35 cellular contexts compared by ENCODE assay signal in genomic region chr6:15943423-15943822, GRCh38.
"Had no signal": no experiment of that assay in that cellular context is flagged by ENCODE, and none has a peak within 500 bp of the region (broad histone marks: within the 10 kb centered on the region; RNA-seq: fewer than 3 reads in every experiment).

No MANE protein-coding gene starts in this region.

- H3K4me3 Mint-ChIP-seq: activated CD4-positive, alpha-beta memory T cell treated with anti-CD3 and anti-CD28 coated beads, Interleukin-2, amount 10 ng/mL, durations not matched to agents 7 days and 5 days; activated CD4-positive, alpha-beta T cell treated with anti-CD3 and anti-CD28 coated beads for 36 hours; activated CD4-positive, alpha-beta T cell treated with anti-CD3 and anti-CD28 coated beads, Interleukin-2, amount 10 ng/mL, durations not matched to agents 7 days and 5 days; activated CD8-positive, alpha-beta memory T cell treated with anti-CD3 and anti-CD28 coated beads, Interleukin-2, amount 10 ng/mL, durations not matched to agents 7 days and 5 days; activated CD8-positive, alpha-beta T cell treated with anti-CD3 and anti-CD28 coated beads, Interleukin-2, amount 10 ng/mL, durations not matched to agents 7 days and 5 days; activated naive CD4-positive, alpha-beta T cell treated with anti-CD3 and anti-CD28 coated beads, Interleukin-2, amount 10 ng/mL, durations not matched to agents 7 days and 5 days; activated naive CD4-positive, alpha-beta T cell treated with anti-CD3 and anti-CD28 coated beads, Interleukin-2, amount 50 U/mL, for 24 hours; activated naive CD8-positive, alpha-beta T cell; activated naive CD8-positive, alpha-beta T cell treated with anti-CD3 and anti-CD28 coated beads, Interleukin-2, amount 10 ng/mL, durations not matched to agents 7 days and 5 days; activated naive CD8-positive, alpha-beta T cell treated with anti-CD3 and anti-CD28 coated beads, Interleukin-2, amount 50 U/mL, for 24 hours; activated T-cell treated with anti-CD3 and anti-CD28 coated beads, Interleukin-2, amount 50 U/mL, for 24 hours; brain; T-helper 1 cell treated with Interleukin-12 subunit alpha and Interleukin-12 subunit beta and Interleukin-4 antibody, amounts not matched to agents 30 μg/mL and 1 μg/mL, for 36 hours; T-helper 2 cell treated with Interferon-gamma antibody and Interleukin-4, amounts not matched to agents 5 μg/mL and 100 μg/mL, for 36 hours; WTC11 had no signal

- H3K27me3 ChIP-seq: ascending aorta, cardiac muscle cell had no signal

- H3K36me3 ChIP-seq: ascending aorta, cardiac muscle cell had no signal

- H3K4me3 ChIP-seq: ascending aorta, cardiac muscle cell had no signal

- ATAC-seq: activated CD4-positive, alpha-beta T cell treated with anti-CD3 and anti-CD28 coated beads for 36 hours; activated CD4-positive, CD25-positive, alpha-beta regulatory T cell treated with anti-CD3 and anti-CD28 coated beads, Interleukin-2, amount 50 U/mL, for 24 hours; activated CD8-positive, alpha-beta memory T cell treated with anti-CD3 and anti-CD28 coated beads, Interleukin-2, amount 10 ng/mL, durations not matched to agents 7 days and 5 days; activated CD8-positive, alpha-beta T cell treated with anti-CD3 and anti-CD28 coated beads, Interleukin-2, amount 10 ng/mL, durations not matched to agents 7 days and 5 days; activated naive CD8-positive, alpha-beta T cell treated with anti-CD3 and anti-CD28 coated beads, Interleukin-2, amount 50 U/mL, for 24 hours; WTC11 had no signal

- H3K27ac Mint-ChIP-seq: activated CD4-positive, alpha-beta memory T cell treated with anti-CD3 and anti-CD28 coated beads, Interleukin-2, amount 10 ng/mL, durations not matched to agents 7 days and 5 days; activated CD4-positive, alpha-beta T cell treated with anti-CD3 and anti-CD28 coated beads for 36 hours; activated CD4-positive, alpha-beta T cell treated with anti-CD3 and anti-CD28 coated beads, Interleukin-2, amount 10 ng/mL, durations not matched to agents 7 days and 5 days; activated CD8-positive, alpha-beta memory T cell treated with anti-CD3 and anti-CD28 coated beads, Interleukin-2, amount 10 ng/mL, durations not matched to agents 7 days and 5 days; activated CD8-positive, alpha-beta T cell treated with anti-CD3 and anti-CD28 coated beads, Interleukin-2, amount 10 ng/mL, durations not matched to agents 7 days and 5 days; activated naive CD4-positive, alpha-beta T cell treated with anti-CD3 and anti-CD28 coated beads, Interleukin-2, amount 10 ng/mL, durations not matched to agents 7 days and 5 days; activated naive CD4-positive, alpha-beta T cell treated with anti-CD3 and anti-CD28 coated beads, Interleukin-2, amount 50 U/mL, for 24 hours; activated naive CD8-positive, alpha-beta T cell; activated naive CD8-positive, alpha-beta T cell treated with anti-CD3 and anti-CD28 coated beads, Interleukin-2, amount 10 ng/mL, durations not matched to agents 7 days and 5 days; activated naive CD8-positive, alpha-beta T cell treated with anti-CD3 and anti-CD28 coated beads, Interleukin-2, amount 50 U/mL, for 24 hours; activated T-cell treated with anti-CD3 and anti-CD28 coated beads, Interleukin-2, amount 50 U/mL, for 24 hours; activated T-helper 2 cell treated with anti-CD3 and anti-CD28 coated beads, Interferon-gamma antibody, Interleukin-2, Interleukin-4, amounts not matched to agents 10 μg/mL and 5 μg/mL and 100 μg/mL, durations not matched to agents 14 hours and 24 hours and 36 hours; brain; T-helper 1 cell treated with Interleukin-12 subunit alpha and Interleukin-12 subunit beta and Interleukin-4 antibody, amounts not matched to agents 30 μg/mL and 1 μg/mL, for 36 hours; T-helper 2 cell treated with Interferon-gamma antibody and Interleukin-4, amounts not matched to agents 5 μg/mL and 100 μg/mL, for 36 hours; WTC11 had no signal

- H3K9me3 Mint-ChIP-seq: activated naive CD4-positive, alpha-beta T cell treated with anti-CD3 and anti-CD28 coated beads, Interleukin-2, amount 10 ng/mL, durations not matched to agents 7 days and 5 days; activated naive CD4-positive, alpha-beta T cell treated with anti-CD3 and anti-CD28 coated beads, Interleukin-2, amount 50 U/mL, for 24 hours; activated naive CD8-positive, alpha-beta T cell treated with anti-CD3 and anti-CD28 coated beads, Interleukin-2, amount 50 U/mL, for 24 hours; T-helper 1 cell treated with Interleukin-12 subunit alpha and Interleukin-12 subunit beta and Interleukin-4 antibody, amounts not matched to agents 30 μg/mL and 1 μg/mL, for 36 hours had no signal

- H3K9me3 ChIP-seq: ascending aorta had no signal

- H3K27me3 Mint-ChIP-seq: activated CD4-positive, alpha-beta T cell treated with anti-CD3 and anti-CD28 coated beads for 36 hours; activated CD4-positive, alpha-beta T cell treated with anti-CD3 and anti-CD28 coated beads, Interleukin-2, amount 10 ng/mL, durations not matched to agents 7 days and 5 days; activated naive CD4-positive, alpha-beta T cell treated with anti-CD3 and anti-CD28 coated beads, Interleukin-2, amount 10 ng/mL, durations not matched to agents 7 days and 5 days; activated naive CD4-positive, alpha-beta T cell treated with anti-CD3 and anti-CD28 coated beads, Interleukin-2, amount 50 U/mL, for 24 hours; activated naive CD8-positive, alpha-beta T cell; activated T-cell treated with anti-CD3 and anti-CD28 coated beads, Interleukin-2, amount 50 U/mL, for 24 hours had no signal

- DNase-seq: activated CD4-positive, alpha-beta memory T cell treated with anti-CD3 and anti-CD28 coated beads, Interleukin-2, amount 10 ng/mL, durations not matched to agents 7 days and 5 days; activated CD4-positive, alpha-beta T cell treated with anti-CD3 and anti-CD28 coated beads for 1 hour; activated CD4-positive, alpha-beta T cell treated with anti-CD3 and anti-CD28 coated beads for 36 hours; activated CD4-positive, alpha-beta T cell treated with anti-CD3 and anti-CD28 coated beads for 48 hours; activated CD4-positive, alpha-beta T cell treated with anti-CD3 and anti-CD28 coated beads, Interleukin-2, amount 10 ng/mL, durations not matched to agents 7 days and 5 days; activated CD4-positive, alpha-beta T cell treated with anti-CD3 and anti-CD28 coated beads, Interleukin-2, amount 50 U/mL, for 48 hours; activated CD4-positive, CD25-positive, alpha-beta regulatory T cell; activated CD8-positive, alpha-beta memory T cell treated with anti-CD3 and anti-CD28 coated beads for 24 hours; activated CD8-positive, alpha-beta memory T cell treated with anti-CD3 and anti-CD28 coated beads, Interleukin-2, amount 10 ng/mL, durations not matched to agents 7 days and 5 days; activated CD8-positive, alpha-beta memory T cell treated with anti-CD3 and anti-CD28 coated beads, Interleukin-2, amount 50 U/mL, for 48 hours; activated CD8-positive, alpha-beta T cell treated with anti-CD3 and anti-CD28 coated beads, Interleukin-2, amount 10 ng/mL, durations not matched to agents 7 days and 5 days; activated effector memory CD4-positive, alpha-beta T cell treated with Interleukin-2 at 50 U/mL for 16 hours; activated gamma-delta T cell; activated naive CD4-positive, alpha-beta T cell treated with anti-CD3 and anti-CD28 coated beads, Interleukin-2, amount 10 ng/mL, durations not matched to agents 7 days and 5 days; activated naive CD4-positive, alpha-beta T cell treated with Interleukin-2 at 50 U/mL for 16 hours; activated naive CD8-positive, alpha-beta T cell treated with anti-CD3 and anti-CD28 coated beads, Interleukin-2, amount 10 ng/mL, durations not matched to agents 7 days and 5 days; activated naive CD8-positive, alpha-beta T cell treated with anti-CD3 and anti-CD28 coated beads, Interleukin-2, amount 50 U/mL, for 24 hours; activated T-cell treated with anti-CD3 and anti-CD28 coated beads, Interleukin-2, amount 50 U/mL, for 24 hours; activated T-cell treated with anti-CD3 and anti-CD28 coated beads, Interleukin-2, amount 50 U/mL, for 48 hours; amygdala; anterior cingulate cortex; central memory CD4-positive, alpha-beta T cell; T-helper 2 cell; T-helper 9 cell had no signal

- H3K36me3 Mint-ChIP-seq: activated CD8-positive, alpha-beta memory T cell treated with anti-CD3 and anti-CD28 coated beads, Interleukin-2, amount 10 ng/mL, durations not matched to agents 7 days and 5 days; activated naive CD4-positive, alpha-beta T cell treated with anti-CD3 and anti-CD28 coated beads, Interleukin-2, amount 10 ng/mL, durations not matched to agents 7 days and 5 days; activated naive CD4-positive, alpha-beta T cell treated with anti-CD3 and anti-CD28 coated beads, Interleukin-2, amount 50 U/mL, for 24 hours; activated naive CD8-positive, alpha-beta T cell; activated naive CD8-positive, alpha-beta T cell treated with anti-CD3 and anti-CD28 coated beads, Interleukin-2, amount 10 ng/mL, durations not matched to agents 7 days and 5 days; brain had no signal

- H3K4me1 Mint-ChIP-seq: activated CD4-positive, alpha-beta memory T cell treated with anti-CD3 and anti-CD28 coated beads, Interleukin-2, amount 10 ng/mL, durations not matched to agents 7 days and 5 days; activated CD4-positive, alpha-beta T cell treated with anti-CD3 and anti-CD28 coated beads for 36 hours; activated CD4-positive, alpha-beta T cell treated with anti-CD3 and anti-CD28 coated beads, Interleukin-2, amount 10 ng/mL, durations not matched to agents 7 days and 5 days; activated CD8-positive, alpha-beta memory T cell treated with anti-CD3 and anti-CD28 coated beads, Interleukin-2, amount 10 ng/mL, durations not matched to agents 7 days and 5 days; activated naive CD4-positive, alpha-beta T cell treated with anti-CD3 and anti-CD28 coated beads, Interleukin-2, amount 10 ng/mL, durations not matched to agents 7 days and 5 days; activated naive CD4-positive, alpha-beta T cell treated with anti-CD3 and anti-CD28 coated beads, Interleukin-2, amount 50 U/mL, for 24 hours; activated naive CD8-positive, alpha-beta T cell treated with anti-CD3 and anti-CD28 coated beads, Interleukin-2, amount 10 ng/mL, durations not matched to agents 7 days and 5 days; activated naive CD8-positive, alpha-beta T cell treated with anti-CD3 and anti-CD28 coated beads, Interleukin-2, amount 50 U/mL, for 24 hours; brain; WTC11 had no signal

- H3K4me1 ChIP-seq: ascending aorta had no signal

- H3K27ac ChIP-seq: ascending aorta, cardiac muscle cell, VCaP had no signal
